In genomic region chr2:100742884-100743283, GRCh38 we compare ENCODE assay signal across 11 cellular contexts.
A peak's percentile ranks its signal among the peaks of the same experiment; 100 is the strongest.
DNase-seq lines count a peak whose midpoint lies in the region; ATAC-seq and TF ChIP-seq lines count a peak whose summit lies in the region.
"Had no signal": no experiment of that assay in that cellular context is flagged by ENCODE, and none has a peak within 500 bp of the region (broad histone marks: within the 10 kb centered on the region; RNA-seq: fewer than 3 reads in every experiment).

No MANE protein-coding gene starts in this region.

- TF ChIP-seq POLR2A in gastroesophageal sphincter (IDR thresholded peaks at IDR 0.05): no peak
- TF ChIP-seq POLR2A in gastrocnemius medialis (IDR thresholded peaks at IDR 0.05): no peak

- H3K27me3 ChIP-seq in gastroesophageal sphincter (no peaks in the 10 kb centered on the region), gastrocnemius medialis (peaks cover 0 to 7% (median 0%) of the 10 kb centered on the region in 3 donors)

- WGBS in gastroesophageal sphincter (ENCODE audit: low coverage in 1 of 2), 2 donors: 17 to 18% methylated on average over 2 to 4 of the region's 4 CpGs

- peaks cover 0 to 22% (median 5%) of the 10 kb centered on the region in 3 donors for H3K4me1 ChIP-seq in gastroesophageal sphincter
- H3K4me1 ChIP-seq in gastrocnemius medialis: no peaks in the 10 kb centered on the region
- H3K4me1 ChIP-seq: Caco-2 had no signal

- in situ Hi-C loops in gastrocnemius medialis (cut with MboI; ENCODE audit: low sequenced_read_pairs in 4 of 4): loop anchor here in 1 of 4 donors (25.0 kb wide), 1 partner anchor 419 kb away; the partner anchor contains the start of gene TBC1D8

- TF ChIP-seq CTCF in gastroesophageal sphincter (IDR thresholded peaks at IDR 0.05) (no peak), gastrocnemius medialis (IDR thresholded peaks at IDR 0.05 in 4 of 5, conservative IDR thresholded peaks at IDR 0.05 in 1 of 5) (no peak)

- ATAC-seq in gastroesophageal sphincter: peak; percentile 61
- ATAC-seq in gastrocnemius medialis: peak in 1 of 2 donors; percentile 62

- intact Hi-C loops in gastrocnemius medialis (cut with DNase I; ENCODE audit: low total_unique reads): no loop called here

- H3K4me3 ChIP-seq in gastroesophageal sphincter (no peak overlapping the region), gastrocnemius medialis (no peak overlapping the region)

- no peaks in the 10 kb centered on the region for H3K36me3 ChIP-seq in gastroesophageal sphincter
- H3K36me3 ChIP-seq in gastrocnemius medialis: no peaks in the 10 kb centered on the region

- H3K27ac ChIP-seq in gastroesophageal sphincter (peak overlapping the region in 3 of 4 donors; percentile 55 to 66 (median 64)), gastrocnemius medialis (peak overlapping the region in 3 of 4 donors; percentile 20 to 26 (median 22))

- no peak for TF ChIP-seq EP300 in gastroesophageal sphincter (IDR thresholded peaks at IDR 0.05)

- DNase-seq in Daoy (ENCODE audit: low read depth) (peak; percentile 88), amniotic stem cell (lab: John Stamatoyannopoulos, UW) (peak; percentile 85), gastrocnemius medialis (no peak), MV-4-11 (lab: John Stamatoyannopoulos, UW) (no peak), SK-N-DZ (ENCODE audit: low spot score) (no peak), OCI-M2 (lab: John Stamatoyannopoulos, UW; ENCODE audit: unreplicated experiment) (no peak)
- DNase-seq in stimulated activated CD4-positive, alpha-beta T cell treated with anti-CD3 and anti-CD28 coated beads, Interleukin-4, amount 100 ng/mL, for 4 hours: no peak
- DNase-seq: Caco-2, immature natural killer cell, NCI-H1930 had no signal

- H3K9me3 ChIP-seq in gastroesophageal sphincter (no peaks in the 10 kb centered on the region), gastrocnemius medialis (no peaks in the 10 kb centered on the region)
- H3K9me3 ChIP-seq: Caco-2 had no signal

Comparison
In these comparisons a context has a peak if more than half of its experiments do, and no peak if none do; other contexts are left out.
1. DNase-seq: peak in Daoy (single experiment) and amniotic stem cell (single experiment); none in gastrocnemius medialis (0 of 2), MV-4-11 (single experiment), SK-N-DZ (single experiment), OCI-M2 (single experiment) and stimulated activated CD4-positive, alpha-beta T cell treated with anti-CD3 and anti-CD28 coated beads, Interleukin-4, amount 100 ng/mL, for 4 hours (0 of 2).